ENCODE assay signal across 16 cellular contexts in the genomic region with DNA sequence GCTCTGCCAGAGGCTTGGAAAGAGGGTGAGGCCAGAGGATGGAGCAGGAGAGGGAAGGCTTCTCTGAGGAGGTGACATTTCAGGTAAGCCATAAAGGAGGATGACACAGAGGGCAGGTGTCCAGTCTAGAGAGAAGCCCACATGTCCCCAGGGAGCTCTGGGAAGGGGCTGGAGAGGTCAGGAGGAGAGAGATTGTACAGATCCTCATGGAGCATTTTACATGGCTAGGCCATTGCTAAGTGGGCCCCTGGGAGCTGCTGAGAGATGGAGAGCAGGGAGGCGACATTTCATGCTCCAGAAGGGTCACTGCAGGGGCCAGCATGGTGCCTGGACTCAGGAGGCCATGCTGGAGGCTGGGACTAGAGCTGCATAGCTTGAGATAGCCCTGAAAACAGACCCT.
DNase-seq lines count a peak whose midpoint lies in the region; ATAC-seq and TF ChIP-seq lines count a peak whose summit lies in the region.
"Had no signal": no experiment of that assay in that cellular context is flagged by ENCODE, and none has a peak within 500 bp of the region (broad histone marks: within the 10 kb centered on the region; RNA-seq: fewer than 3 reads in every experiment).

No MANE protein-coding gene starts in this region.

- peak overlapping the region; percentile 66 for H3K27ac Mint-ChIP-seq in activated naive CD4-positive, alpha-beta T cell treated with anti-CD3 and anti-CD28 coated beads, Interleukin-2, amount 50 U/mL, for 24 hours

- no peaks in the 10 kb centered on the region for H3K9me2 ChIP-seq in Karpas-422 (replicated peaks; ENCODE audit: insufficient read depth, low read length)

- H3K36me3 Mint-ChIP-seq in activated naive CD4-positive, alpha-beta T cell treated with anti-CD3 and anti-CD28 coated beads, Interleukin-2, amount 50 U/mL, for 24 hours, result no peaks in the 10 kb centered on the region

- TF ChIP-seq POLR2A in stomach (IDR thresholded peaks at IDR 0.05), result no peak

- DNase-seq in activated naive CD4-positive, alpha-beta T cell treated with anti-CD3 and anti-CD28 coated beads, Interleukin-2, amount 50 U/mL, for 16 hours, result no peak
- DNase-seq in Karpas-422 (no peak), mesenteric fat pad (ENCODE audit: low spot score) (peak; percentile 86), stomach (peak; percentile 15), retina (no peak)
- DNase-seq: C1 segment of cervical spinal cord, DND-41, KBM-7, NCI-H1048, NCI-H146, NCI-H2081 treated with DMSO at 0.1 percent for 48 hours had no signal

- H3K4me3 Mint-ChIP-seq in activated naive CD4-positive, alpha-beta T cell treated with anti-CD3 and anti-CD28 coated beads, Interleukin-2, amount 50 U/mL, for 24 hours, result no peak overlapping the region

- H3K79me2 ChIP-seq in Karpas-422 (ENCODE audit: low read length), result peaks cover 76% of the 10 kb centered on the region

- no peaks in the 10 kb centered on the region for H4K20me1 ChIP-seq in Karpas-422 (ENCODE audit: insufficient read depth, low read depth, low read length)

- peaks cover 2% of the 10 kb centered on the region for H3K27me3 Mint-ChIP-seq in activated naive CD4-positive, alpha-beta T cell treated with anti-CD3 and anti-CD28 coated beads, Interleukin-2, amount 50 U/mL, for 24 hours

- no peak for TF ChIP-seq EP300 in stomach (IDR thresholded peaks at IDR 0.05)

- TF ChIP-seq CTCF in stomach (IDR thresholded peaks at IDR 0.05), result no peak

- intact Hi-C loops in stomach (cut with DNase I; ENCODE audit: low total_unique reads), result no loop called here

- H3K4me2 ChIP-seq in Karpas-422 (ENCODE audit: low read depth, low read length, poor library complexity, severe bottlenecking), result no peak overlapping the region

- H3K9ac ChIP-seq in Karpas-422 (ENCODE audit: low read length), result no peak overlapping the region

- WGBS in stomach, 5 donors, result 45 to 89% (median 78%) methylated on average over 1 of the region's 1 CpG

- peaks cover 10% of the 10 kb centered on the region for H3K4me1 Mint-ChIP-seq in activated naive CD4-positive, alpha-beta T cell treated with anti-CD3 and anti-CD28 coated beads, Interleukin-2, amount 50 U/mL, for 24 hours

- H3K4me1 ChIP-seq in Karpas-422 (ENCODE audit: low read length) (peaks cover 54% of the 10 kb centered on the region), stomach (no peaks in the 10 kb centered on the region)
- H3K4me1 ChIP-seq: Peyer's patch had no signal

- H3K27ac ChIP-seq in Karpas-422 (ENCODE audit: low read length), result peak overlapping the region; percentile 5; the same call in 1 of the 2 replicates
- H3K27ac ChIP-seq in stomach, result no peak overlapping the region
- H3K27ac ChIP-seq: Peyer's patch had no signal

- no peaks in the 10 kb centered on the region for H3K9me3 Mint-ChIP-seq in activated naive CD4-positive, alpha-beta T cell treated with anti-CD3 and anti-CD28 coated beads, Interleukin-2, amount 50 U/mL, for 24 hours

- H3K36me3 ChIP-seq in Karpas-422 (ENCODE audit: insufficient read depth, low read length), result peaks cover 16% of the 10 kb centered on the region
- H3K36me3 ChIP-seq in stomach, result no peaks in the 10 kb centered on the region
- H3K36me3 ChIP-seq: Peyer's patch had no signal

- ATAC-seq in HG02588 (IDR thresholded peaks at IDR 0.05; ENCODE audit: unreplicated experiment), result no peak
- ATAC-seq: GM12878, HCT116 had no signal

- H3K4me3 ChIP-seq in Karpas-422 (ENCODE audit: low read length) (no peak overlapping the region), stomach (no peak overlapping the region)
- H3K4me3 ChIP-seq: GM12878, Peyer's patch had no signal

- H2AFZ ChIP-seq in Karpas-422 (ENCODE audit: low read length), result no peak overlapping the region

- no peaks in the 10 kb centered on the region for H3K9me3 ChIP-seq in Karpas-422 (ENCODE audit: low read length)
- H3K9me3 ChIP-seq in stomach, result no peaks in the 10 kb centered on the region
- H3K9me3 ChIP-seq: Peyer's patch had no signal

- H3K27me3 ChIP-seq in Karpas-422 (ENCODE audit: low read length) (no peaks in the 10 kb centered on the region), stomach (peaks cover 0 to 40% (median 0%) of the 10 kb centered on the region in 3 donors)
- H3K27me3 ChIP-seq: Peyer's patch had no signal

Comparison
In these comparisons a context has a peak if more than half of its experiments do, and no peak if none do; other contexts are left out.
1. DNase-seq: peak in mesenteric fat pad (single experiment) and stomach (single experiment); none in activated naive CD4-positive, alpha-beta T cell treated with anti-CD3 and anti-CD28 coated beads, Interleukin-2, amount 50 U/mL, for 16 hours (single experiment), Karpas-422 (single experiment) and retina (single experiment).